Comparison of ENCODE assay signal across 9 cellular contexts in the genomic region with DNA sequence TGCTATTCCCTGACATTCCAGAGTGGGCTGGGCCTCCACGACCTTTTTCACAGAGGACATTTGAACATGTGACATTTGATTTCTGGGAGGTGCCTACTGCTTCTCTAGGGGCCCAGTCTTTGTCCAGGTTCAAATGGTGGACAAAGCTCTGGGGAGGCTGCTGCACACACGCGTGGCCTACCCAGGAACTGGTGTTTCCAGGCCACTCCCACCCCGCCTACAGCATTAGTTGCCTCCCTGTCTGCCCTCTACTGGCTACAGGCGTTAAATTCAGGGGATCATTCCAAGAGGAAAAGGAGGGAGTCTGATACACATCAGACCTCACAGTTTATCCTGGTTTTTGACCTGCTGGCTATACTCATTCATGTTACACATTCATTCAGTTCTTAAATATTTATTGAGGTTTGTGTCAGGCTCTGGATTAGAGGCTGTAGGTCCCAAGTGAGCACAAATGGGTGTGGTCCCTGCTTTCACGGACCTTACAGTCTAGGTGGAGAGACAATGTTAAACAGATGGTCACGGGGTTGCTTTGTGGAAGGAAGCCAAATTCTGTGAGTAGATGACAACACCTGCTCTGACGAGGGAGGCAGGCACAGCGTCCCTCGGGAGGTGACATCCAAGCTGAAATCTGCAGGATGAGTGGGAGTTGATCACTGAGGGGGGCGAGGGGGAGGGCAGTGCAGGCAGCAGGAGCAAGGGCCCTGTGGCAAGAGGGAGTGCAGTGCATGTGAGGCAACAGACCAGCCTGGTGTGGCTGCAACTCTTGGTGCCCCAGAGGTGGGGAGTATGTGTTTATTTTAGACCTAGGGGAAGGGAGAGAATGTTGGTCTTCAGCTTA. TPM values are rescaled to one million over a fixed set of nuclear protein-coding genes. Genes with fewer than 3 reads are reported as not detected.
DNase-seq lines count a peak whose midpoint lies in the region; ATAC-seq and TF ChIP-seq lines count a peak whose summit lies in the region.
"Had no signal": no experiment of that assay in that cellular context is flagged by ENCODE, and none has a peak within 500 bp of the region (broad histone marks: within the 10 kb centered on the region; RNA-seq: fewer than 3 reads in every experiment).

No MANE protein-coding gene starts in this region.

- intact Hi-C loops in left cardiac atrium (cut with DNase I), result loop anchor here (2.0 to 10.0 kb wide), 3 partner anchors 60 to 198 kb away; no protein-coding TSS in a partner anchor

- no peak overlapping the region for H3K27ac Mint-ChIP-seq in activated naive CD4-positive, alpha-beta T cell treated with anti-CD3 and anti-CD28 coated beads, Interleukin-2, amount 50 U/mL, for 72 hours

- no peak overlapping the region for H2AFZ ChIP-seq in smooth muscle cell (ENCODE audit: low read depth)

- no peaks in the 10 kb centered on the region for H3K4me1 ChIP-seq in smooth muscle cell (ENCODE audit: low read depth)

- no peaks in the 10 kb centered on the region for H3F3A ChIP-seq in smooth muscle cell (ENCODE audit: low read depth)

- WGBS in smooth muscle cell (ENCODE audit: low lambda C conversion rate), result 64% methylated on average over 11 of the region's 11 CpGs

- H3K36me3 Mint-ChIP-seq in activated naive CD4-positive, alpha-beta T cell treated with anti-CD3 and anti-CD28 coated beads, Interleukin-2, amount 50 U/mL, for 72 hours, result no peaks in the 10 kb centered on the region

- no peak overlapping the region for H3K4me2 ChIP-seq in smooth muscle cell

- TF ChIP-seq CTCF in smooth muscle cell (IDR thresholded peaks at IDR 0.05; ENCODE audit: borderline replicate concordance, insufficient read depth, poor library complexity, severe bottlenecking), result peak; percentile 57

- H3K9me3 ChIP-seq in smooth muscle cell (replicated peaks; ENCODE audit: low read depth), result no peaks in the 10 kb centered on the region

- H4K20me1 ChIP-seq in smooth muscle cell (ENCODE audit: low read depth), result peaks cover 46% of the 10 kb centered on the region

- no peak overlapping the region for H3K4me3 ChIP-seq in smooth muscle cell
- H3K4me3 ChIP-seq: SK-N-MC had no signal

- H3K36me3 ChIP-seq in smooth muscle cell (ENCODE audit: low read depth), result no peaks in the 10 kb centered on the region

- H3K27me3 ChIP-seq in smooth muscle cell (ENCODE audit: low read depth), result no peaks in the 10 kb centered on the region

- H3K79me2 ChIP-seq in smooth muscle cell (ENCODE audit: low read depth), result no peaks in the 10 kb centered on the region

- no peaks in the 10 kb centered on the region for H3K9me3 Mint-ChIP-seq in activated naive CD4-positive, alpha-beta T cell treated with anti-CD3 and anti-CD28 coated beads, Interleukin-2, amount 50 U/mL, for 72 hours

- H3K27ac ChIP-seq in smooth muscle cell (ENCODE audit: low read depth), result no peak overlapping the region
- H3K27ac ChIP-seq: SK-N-MC had no signal

- ATAC-seq in HG03442 (IDR thresholded peaks at IDR 0.05; ENCODE audit: unreplicated experiment) (peak; percentile 71), left cardiac atrium (peak; percentile 71 to 78), GM19324 (IDR thresholded peaks at IDR 0.05; ENCODE audit: low FRiP score, unreplicated experiment) (no peak)
- ATAC-seq in activated naive CD4-positive, alpha-beta T cell treated with anti-CD3 and anti-CD28 coated beads, Interleukin-2, amount 50 U/mL, for 72 hours, result peak; percentile 62 to 71

- DNase-seq in CMK (ENCODE audit: low read depth), result peak; percentile 53
- peak; percentile 48 for DNase-seq in GM19240 (ENCODE audit: insufficient read length, low spot score)
- DNase-seq in NOMO-1 treated with DMSO at 0.1 percent for 48 hours (lab: John Stamatoyannopoulos, UW; ENCODE audit: unreplicated experiment), result peak; percentile 6
- DNase-seq in activated naive CD4-positive, alpha-beta T cell treated with anti-CD3 and anti-CD28 coated beads, Interleukin-2, amount 50 U/mL, for 72 hours (ENCODE audit: low spot score in 2 of 2), result peak in 1 of 2 donors; percentile 50
- peak; percentile 82 for DNase-seq in left cardiac atrium
- no peak for DNase-seq in smooth muscle cell (lab: John Stamatoyannopoulos, UW; ENCODE audit: unreplicated experiment)

- no peak overlapping the region for H3K9ac ChIP-seq in smooth muscle cell (ENCODE audit: low read depth)

RNA-seq across cellular contexts. Expression of a gene that starts 11.8 kb away (rescaled TPM):
- total RNA-seq in activated naive CD4-positive, alpha-beta T cell treated with anti-CD3 and anti-CD28 coated beads, Interleukin-2, amount 50 U/mL, for 72 hours, result under 1 TPM; 0.07 to 0.41 TPM
- total RNA-seq in left cardiac atrium (10 to 100 TPM; 11.6 to 13.1 TPM), smooth muscle cell (9.5 and 11.5 TPM in 2 replicates)
- 5.2 and 6.0 TPM in 2 replicates for polyA plus RNA-seq in smooth muscle cell
